In genomic region chr6:20238688-20239587, GRCh38 we compare ENCODE assay signal across 2 cellular contexts.
TF ChIP-seq lines count a peak whose summit lies in the region.

No MANE protein-coding gene starts in this region.

TF ChIP-seq in H1, 55 proteins besides CTCF, POLR2A, EP300 and RAD21:
- TF ChIP-seq RXRA (IDR thresholded peaks at IDR 0.05; ENCODE audit: insufficient read depth, low read depth, low read length) = no peak
- no peak for TF ChIP-seq TAF1 (IDR thresholded peaks at IDR 0.05; ENCODE audit: low read depth, low read length)
- TF ChIP-seq GABPA (IDR thresholded peaks at IDR 0.05; ENCODE audit: borderline replicate concordance, insufficient read depth, low read length) = no peak

TF ChIP-seq in SK-N-SH, 30 proteins besides CTCF, POLR2A, EP300 and RAD21:
- TF ChIP-seq JUND (IDR thresholded peaks at IDR 0.05) (no peak), ELF1 (IDR thresholded peaks at IDR 0.05) (no peak), NRF1 (IDR thresholded peaks at IDR 0.05; ENCODE audit: low read depth, low read length) (no peak), TCF12 (IDR thresholded peaks at IDR 0.05) (no peak)
